4 cellular contexts compared by ENCODE assay signal in the genomic region with DNA sequence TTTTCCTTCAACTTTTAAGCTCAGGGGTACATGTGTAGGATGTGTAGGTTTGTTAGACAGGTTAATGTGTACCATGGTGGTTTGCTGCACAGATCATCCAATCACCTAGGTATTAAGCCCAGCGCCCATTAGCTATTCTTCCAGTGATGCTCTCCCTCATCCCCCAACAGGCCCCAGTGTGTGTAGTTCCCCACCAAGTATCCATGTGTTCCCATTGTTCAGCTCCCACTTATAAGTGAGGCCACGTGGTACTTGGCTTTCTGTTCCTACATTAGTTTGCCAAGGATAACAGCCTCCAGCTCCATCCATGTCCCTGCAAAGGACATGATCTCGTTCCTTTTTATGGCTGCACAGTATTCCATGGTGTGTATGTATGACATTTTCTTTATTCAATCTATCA.
"Had no signal": no experiment of that assay in that cellular context is flagged by ENCODE, and none has a peak within 500 bp of the region (broad histone marks: within the 10 kb centered on the region; RNA-seq: fewer than 3 reads in every experiment).

No MANE protein-coding gene starts in this region.

- H3K4me3 ChIP-seq: GM23338 had no signal

- ATAC-seq: GM23338 had no signal

- DNase-seq: H9, HCEC 1CT, IMR-90 had no signal
